Comparison of ENCODE assay signal across 16 cellular contexts in the genomic region with DNA sequence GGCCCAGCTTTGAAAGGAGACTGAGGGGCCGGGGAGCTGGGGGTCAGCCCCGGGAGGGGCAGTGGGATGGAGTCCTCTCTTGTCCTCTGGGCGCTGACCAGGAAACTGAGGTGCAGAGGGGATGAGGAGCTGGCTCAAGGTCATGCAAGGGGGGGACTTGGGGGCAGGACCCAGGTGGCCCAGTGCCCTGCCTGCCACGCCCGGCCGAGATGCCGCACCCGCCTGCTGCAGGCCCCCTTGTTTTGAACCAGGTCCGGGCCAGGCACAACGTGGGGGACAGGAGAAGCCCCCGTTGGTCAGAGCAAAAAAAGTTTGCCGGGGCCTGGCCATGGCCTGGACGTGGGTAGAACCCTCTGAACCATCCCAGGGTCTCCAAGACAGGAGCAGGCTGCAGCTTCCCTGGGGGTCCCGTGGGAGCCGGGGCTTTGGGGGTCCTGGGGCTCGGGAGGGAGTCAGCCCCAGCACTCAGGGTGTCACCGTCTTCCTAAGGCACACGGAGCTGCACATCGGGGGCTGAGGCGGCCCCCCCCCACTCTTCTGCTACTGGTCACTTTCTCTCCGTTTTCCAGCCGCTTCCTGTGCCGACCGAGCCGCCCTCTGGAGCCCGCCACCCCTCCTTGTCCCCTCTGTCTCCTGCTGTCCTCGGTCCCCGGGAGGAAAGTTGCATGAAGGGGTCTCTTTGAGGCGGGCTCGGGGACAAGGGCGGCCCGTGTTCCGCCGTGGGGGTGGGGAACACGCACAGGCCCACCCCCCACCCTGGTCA. TPM values are rescaled to one million over a fixed set of nuclear protein-coding genes. Genes with fewer than 3 reads are reported as not detected.
DNase-seq lines count a peak whose midpoint lies in the region; ATAC-seq and TF ChIP-seq lines count a peak whose summit lies in the region.
"Had no signal": no experiment of that assay in that cellular context is flagged by ENCODE, and none has a peak within 500 bp of the region (broad histone marks: within the 10 kb centered on the region; RNA-seq: fewer than 3 reads in every experiment).

No MANE protein-coding gene starts in this region.

- H3F3A ChIP-seq in MM.1S (ENCODE audit: insufficient read depth, low read length) = no peaks in the 10 kb centered on the region

- H3K27ac ChIP-seq in HEK293 (ENCODE audit: extremely low read depth, low read depth, low read length) (no peak overlapping the region; the same call in 1 of the 2 replicates), iPS-20b (ENCODE audit: low read length) (no peak overlapping the region), rectal smooth muscle tissue (ENCODE audit: low read depth, low read length) (no peak overlapping the region), MM.1S (ENCODE audit: low read length) (no peak overlapping the region)
- H3K27ac ChIP-seq: upper lobe of right lung had no signal

- no peaks in the 10 kb centered on the region for H3K36me3 ChIP-seq in HEK293 (ENCODE audit: control insufficient read depth in 2 of 2, insufficient read depth in 1 of 2, low read length in 2 of 2)
- no peaks in the 10 kb centered on the region for H3K36me3 ChIP-seq in iPS-20b (ENCODE audit: insufficient read depth, low read depth, low read length)
- no peaks in the 10 kb centered on the region for H3K36me3 ChIP-seq in rectal smooth muscle tissue (ENCODE audit: control insufficient read depth, insufficient read depth, low read length)
- no peaks in the 10 kb centered on the region for H3K36me3 ChIP-seq in MM.1S (replicated peaks; ENCODE audit: insufficient read depth, low read length)
- H3K36me3 ChIP-seq: upper lobe of right lung had no signal

- no peaks in the 10 kb centered on the region for H3K9me2 ChIP-seq in MM.1S (replicated peaks; ENCODE audit: insufficient read depth, low read length)

- no peaks in the 10 kb centered on the region for H3K9me3 Mint-ChIP-seq in activated B cell treated with CpG ODN at 0.5 μM for 24 hours

- no peak for ATAC-seq in activated B cell treated with CpG ODN at 0.5 μM for 24 hours (ENCODE audit: low read depth)
- ATAC-seq: upper lobe of right lung had no signal

- DNase-seq in activated B cell treated with CpG ODN at 0.5 μM for 24 hours = no peak
- DNase-seq in MM.1S = no peak
- no peak for DNase-seq in NCI-H2227 (lab: John Stamatoyannopoulos, UW; ENCODE audit: unreplicated experiment)
- DNase-seq in activated CD4-positive, CD25-positive, alpha-beta regulatory T cell (lab: John Stamatoyannopoulos, UW) = no peak
- DNase-seq in SW480 (ENCODE audit: low spot score) = no peak
- DNase-seq: activated CD8-positive, alpha-beta memory T cell treated with anti-CD3 and anti-CD28 coated beads for 24 hours; activated naive CD4-positive, alpha-beta T cell treated with anti-CD3 and anti-CD28 coated beads, Interleukin-2, amount 50 U/mL, for 16 hours; cortex of kidney; islet precursor cell; upper lobe of right lung had no signal

- peaks cover 5% of the 10 kb centered on the region for H3K4me1 ChIP-seq in HEK293 (ENCODE audit: control insufficient read depth, insufficient read depth, low read length)
- H3K4me1 ChIP-seq in iPS-20b (ENCODE audit: insufficient read depth, low read length) = no peaks in the 10 kb centered on the region
- no peaks in the 10 kb centered on the region for H3K4me1 ChIP-seq in rectal smooth muscle tissue (ENCODE audit: control insufficient read depth, insufficient read depth, low read length)
- H3K4me1 ChIP-seq in MM.1S (ENCODE audit: low read length) = no peaks in the 10 kb centered on the region
- H3K4me1 ChIP-seq: upper lobe of right lung had no signal

- H3K27me3 Mint-ChIP-seq in activated B cell treated with CpG ODN at 0.5 μM for 24 hours = peaks cover 28% of the 10 kb centered on the region

- no peak for TF ChIP-seq CTCF in HEK293 (tag by site-specific recombination; IDR thresholded peaks at IDR 0.05)
- no peak for TF ChIP-seq CTCF in activated B cell treated with CpG ODN at 0.5 μM for 24 hours (IDR thresholded peaks at IDR 0.05)
- no peak for TF ChIP-seq CTCF in MM.1S (IDR thresholded peaks at IDR 0.05; ENCODE audit: low read length)

- intact Hi-C loops in activated B cell treated with CpG ODN at 0.5 μM for 24 hours (cut with micrococcal nuclease) = no loop called here

- H3K27me3 ChIP-seq in iPS-20b (ENCODE audit: insufficient read depth, low read length) (peaks cover 26% of the 10 kb centered on the region), rectal smooth muscle tissue (ENCODE audit: control insufficient read depth, insufficient read depth, low read length) (peaks cover 35% of the 10 kb centered on the region), MM.1S (replicated peaks; ENCODE audit: insufficient read depth, low read length) (peaks cover 87% of the 10 kb centered on the region)

- H3K4me3 ChIP-seq in HEK293 (ENCODE audit: low read depth, low read length) (peak overlapping the region; percentile 34), iPS-20b (ENCODE audit: low read length) (peak overlapping the region; percentile 57), rectal smooth muscle tissue (ENCODE audit: low read length) (peak overlapping the region; percentile 27), MM.1S (ENCODE audit: low read length) (no peak overlapping the region)
- H3K4me3 ChIP-seq: upper lobe of right lung had no signal

- CTCF ChIA-PET in HEK293 (lab: Yijun Ruan, JAX) = interaction anchor here (0.6 to 1.3 kb wide), 4 partner anchors 27 to 88 kb away, joined by 3 to 7 read pairs (median 3); no protein-coding TSS in a partner anchor
- CTCF ChIA-PET in activated B cell treated with CpG ODN at 0.5 μM for 24 hours (lab: Charles Lee) = no interaction called here

- H3K27ac Mint-ChIP-seq in activated B cell treated with CpG ODN at 0.5 μM for 24 hours = no peak overlapping the region

- no peak overlapping the region for H2AFZ ChIP-seq in MM.1S (ENCODE audit: low read length)

- H4K20me1 ChIP-seq in MM.1S (ENCODE audit: insufficient read depth, low read length) = no peaks in the 10 kb centered on the region

- H3K9ac ChIP-seq in iPS-20b (ENCODE audit: low read depth, low read length) (no peak overlapping the region), rectal smooth muscle tissue (ENCODE audit: low read length) (no peak overlapping the region), MM.1S (ENCODE audit: low read length) (no peak overlapping the region)

- H3K4me2 ChIP-seq in MM.1S (ENCODE audit: low read depth, low read length) = no peak overlapping the region

- H3K79me2 ChIP-seq in MM.1S (ENCODE audit: low read length) = no peaks in the 10 kb centered on the region

- no peaks in the 10 kb centered on the region for H3K9me3 ChIP-seq in HEK293 (ENCODE audit: control insufficient read depth, insufficient read depth, low read depth, low read length)
- no peaks in the 10 kb centered on the region for H3K9me3 ChIP-seq in iPS-20b (ENCODE audit: insufficient read depth, low read depth, low read length)
- no peaks in the 10 kb centered on the region for H3K9me3 ChIP-seq in MM.1S (replicated peaks; ENCODE audit: insufficient read depth, low read length)
- H3K9me3 ChIP-seq: upper lobe of right lung had no signal

- H3K36me3 Mint-ChIP-seq in activated B cell treated with CpG ODN at 0.5 μM for 24 hours (ENCODE audit: low read depth) = no peaks in the 10 kb centered on the region

- peaks cover 13% of the 10 kb centered on the region for H3K4me1 Mint-ChIP-seq in activated B cell treated with CpG ODN at 0.5 μM for 24 hours

- peak overlapping the region; percentile 70 for H3K4me3 Mint-ChIP-seq in activated B cell treated with CpG ODN at 0.5 μM for 24 hours

- POLR2A ChIA-PET in HEK293 (lab: Yijun Ruan, JAX) = interaction anchor here (0.5 to 0.6 kb wide), 2 partner anchors 20 to 59 kb away, joined by 3 read pairs; no protein-coding TSS in a partner anchor
- POLR2A ChIA-PET in activated B cell treated with CpG ODN at 0.5 μM for 24 hours (lab: Charles Lee) = interaction anchor here (0.6 kb wide), 1 partner anchor 315 kb away, joined by 3 read pairs; no protein-coding TSS in a partner anchor

TF ChIP-seq in HEK293, 187 proteins besides CTCF, POLR2A, EP300 and RAD21 (continues in another document):
- TF ChIP-seq YY2 (tag by site-specific recombination; IDR thresholded peaks at IDR 0.05) (no peak), ZNF335 (tag by site-specific recombination; conservative IDR thresholded peaks at IDR 0.05) (peak; percentile 50), ZNF626 (tag by site-specific recombination; IDR thresholded peaks at IDR 0.05) (no peak), ZNF37A (tag by site-specific recombination; IDR thresholded peaks at IDR 0.05) (no peak), GLIS2 (tag by site-specific recombination; IDR thresholded peaks at IDR 0.05) (peak; percentile 49; the same call in 1 of the 2 replicates), ZNF544 (tag by site-specific recombination; IDR thresholded peaks at IDR 0.05) (no peak)
- TF ChIP-seq, protein P1, sequence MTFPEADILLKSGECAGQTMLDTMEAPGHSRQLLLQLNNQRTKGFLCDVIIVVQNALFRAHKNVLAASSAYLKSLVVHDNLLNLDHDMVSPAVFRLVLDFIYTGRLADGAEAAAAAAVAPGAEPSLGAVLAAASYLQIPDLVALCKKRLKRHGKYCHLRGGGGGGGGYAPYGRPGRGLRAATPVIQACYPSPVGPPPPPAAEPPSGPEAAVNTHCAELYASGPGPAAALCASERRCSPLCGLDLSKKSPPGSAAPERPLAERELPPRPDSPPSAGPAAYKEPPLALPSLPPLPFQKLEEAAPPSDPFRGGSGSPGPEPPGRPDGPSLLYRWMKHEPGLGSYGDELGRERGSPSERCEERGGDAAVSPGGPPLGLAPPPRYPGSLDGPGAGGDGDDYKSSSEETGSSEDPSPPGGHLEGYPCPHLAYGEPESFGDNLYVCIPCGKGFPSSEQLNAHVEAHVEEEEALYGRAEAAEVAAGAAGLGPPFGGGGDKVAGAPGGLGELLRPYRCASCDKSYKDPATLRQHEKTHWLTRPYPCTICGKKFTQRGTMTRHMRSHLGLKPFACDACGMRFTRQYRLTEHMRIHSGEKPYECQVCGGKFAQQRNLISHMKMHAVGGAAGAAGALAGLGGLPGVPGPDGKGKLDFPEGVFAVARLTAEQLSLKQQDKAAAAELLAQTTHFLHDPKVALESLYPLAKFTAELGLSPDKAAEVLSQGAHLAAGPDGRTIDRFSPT (tag by site-specific recombination; IDR thresholded peaks at IDR 0.05) = peak; percentile 72; the same call in 1 of the 2 replicates

RNA-seq across cellular contexts. Expression of a gene that starts 1.4 kb away (rescaled TPM):
- not detected in 2 replicates for total RNA-seq in activated B cell treated with CpG ODN at 0.5 μM for 24 hours
- total RNA-seq: M059J, myocyte, RPMI7951, upper lobe of right lung had no signal

RNA-seq across cellular contexts. Expression of a gene that starts 11.7 kb away (rescaled TPM):
- total RNA-seq in activated B cell treated with CpG ODN at 0.5 μM for 24 hours = 47.9 and 52.0 TPM in 2 replicates

RNA-seq across cellular contexts. Expression of a gene that starts 17.9 kb away (rescaled TPM):
- total RNA-seq in activated B cell treated with CpG ODN at 0.5 μM for 24 hours = 399 and 400 TPM in 2 replicates

RNA-seq across cellular contexts. Expression of a gene that starts 38.7 kb away (rescaled TPM):
- 64.5 and 68.4 TPM in 2 replicates for total RNA-seq in activated B cell treated with CpG ODN at 0.5 μM for 24 hours

RNA-seq across cellular contexts. Expression of a gene that starts 45.5 kb away (rescaled TPM):
- 172 and 185 TPM in 2 replicates for total RNA-seq in activated B cell treated with CpG ODN at 0.5 μM for 24 hours
